8 cellular contexts compared by ENCODE assay signal in the genomic region with DNA sequence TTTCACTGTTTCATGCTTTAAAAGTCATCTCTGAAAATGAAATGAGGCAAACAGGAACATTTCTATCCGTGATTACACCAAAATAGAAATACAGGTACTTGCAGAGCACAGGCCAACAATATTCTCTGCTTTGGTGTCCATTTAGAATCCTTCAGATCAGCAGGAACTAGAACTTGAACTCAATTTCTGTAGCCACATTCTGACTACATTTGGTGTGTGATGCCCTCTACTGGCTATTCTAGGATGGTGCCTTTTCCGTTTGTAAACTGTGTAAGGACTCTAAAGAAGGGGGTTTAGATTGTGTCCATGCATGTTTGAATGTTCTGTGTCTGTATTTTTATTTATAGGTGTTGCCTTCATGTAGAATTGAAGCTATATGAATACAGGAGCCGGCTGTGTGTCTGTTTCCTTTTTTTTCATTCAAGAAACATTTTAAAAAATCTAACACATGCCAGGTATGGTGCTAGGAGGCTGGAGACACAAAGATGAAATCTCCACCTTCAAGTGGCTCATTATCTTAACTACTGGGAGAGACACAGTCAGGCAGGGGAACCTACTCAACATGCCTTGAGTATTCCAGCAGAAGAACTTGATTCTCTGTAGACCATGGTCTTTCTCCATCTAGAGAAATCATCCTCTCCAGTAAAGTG. TPM values are rescaled to one million over a fixed set of nuclear protein-coding genes. Genes with fewer than 3 reads are reported as not detected.
DNase-seq lines count a peak whose midpoint lies in the region; ATAC-seq and TF ChIP-seq lines count a peak whose summit lies in the region.

No MANE protein-coding gene starts in this region.

- H3K27me3 ChIP-seq in Caco-2 (replicated peaks; ENCODE audit: control insufficient read depth, insufficient read depth, low read length) (no peaks in the 10 kb centered on the region), HL-60 (ENCODE audit: insufficient read depth, poor library complexity, severe bottlenecking) (no peaks in the 10 kb centered on the region), esophagus squamous epithelium (no peaks in the 10 kb centered on the region)

- TF ChIP-seq POLR2A in esophagus squamous epithelium (IDR thresholded peaks at IDR 0.05) = no peak

- no peaks in the 10 kb centered on the region for H3K9me3 Mint-ChIP-seq in Caco-2 (ENCODE audit: unreplicated experiment)
- H3K9me3 Mint-ChIP-seq in activated CD4-positive, alpha-beta memory T cell treated with anti-CD3 and anti-CD28 coated beads, Interleukin-2, amount 10 ng/mL, durations not matched to agents 7 days and 5 days = no peaks in the 10 kb centered on the region
- H3K9me3 Mint-ChIP-seq in natural killer cell = no peaks in the 10 kb centered on the region

- peaks cover 30% of the 10 kb centered on the region for H3K4me1 Mint-ChIP-seq in Caco-2 (ENCODE audit: low read depth, unreplicated experiment)
- peaks cover 2% of the 10 kb centered on the region for H3K4me1 Mint-ChIP-seq in activated CD4-positive, alpha-beta memory T cell treated with anti-CD3 and anti-CD28 coated beads, Interleukin-2, amount 10 ng/mL, durations not matched to agents 7 days and 5 days
- H3K4me1 Mint-ChIP-seq in natural killer cell = no peaks in the 10 kb centered on the region

- H3K36me3 Mint-ChIP-seq in Caco-2 (ENCODE audit: insufficient read depth, unreplicated experiment) (peaks cover 5% of the 10 kb centered on the region), natural killer cell (no peaks in the 10 kb centered on the region)
- no peaks in the 10 kb centered on the region for H3K36me3 Mint-ChIP-seq in activated CD4-positive, alpha-beta memory T cell treated with anti-CD3 and anti-CD28 coated beads, Interleukin-2, amount 10 ng/mL, durations not matched to agents 7 days and 5 days (ENCODE audit: low read depth)

- TF ChIP-seq CTCF in Caco-2 (IDR thresholded peaks at IDR 0.05; ENCODE audit: insufficient read depth in 1 of 2, low read depth in 1 of 2, low read length in 1 of 2, severe bottlenecking in 1 of 2, unreplicated experiment in 1 of 2) = peak; percentile 63 to 71
- peak; percentile 82 for TF ChIP-seq CTCF in HL-60 (IDR thresholded peaks at IDR 0.05; ENCODE audit: insufficient read depth, low read length)
- TF ChIP-seq CTCF in esophagus squamous epithelium (IDR thresholded peaks at IDR 0.05) = peak; percentile 76 to 90 (median 84)
- peak; percentile 93 for TF ChIP-seq CTCF in natural killer cell (IDR thresholded peaks at IDR 0.05)

- no peaks in the 10 kb centered on the region for H3K9me3 ChIP-seq in Caco-2
- H3K9me3 ChIP-seq in esophagus squamous epithelium = no peaks in the 10 kb centered on the region

- H3K27ac Mint-ChIP-seq in Caco-2 (ENCODE audit: unreplicated experiment) (no peak overlapping the region), natural killer cell (no peak overlapping the region)
- no peak overlapping the region for H3K27ac Mint-ChIP-seq in activated CD4-positive, alpha-beta memory T cell treated with anti-CD3 and anti-CD28 coated beads, Interleukin-2, amount 10 ng/mL, durations not matched to agents 7 days and 5 days

- WGBS in esophagus squamous epithelium, 2 donors = 0% methylated on average over 3 of the region's 3 CpGs

- BruUV-seq in Caco-2 (replicated peaks; lab: Mats Ljungman, UMichigan) = no TSS peak

- H3K36me3 ChIP-seq in Caco-2 (ENCODE audit: control insufficient read depth, insufficient read depth, low read length) (no peaks in the 10 kb centered on the region), esophagus squamous epithelium (no peaks in the 10 kb centered on the region)

- intact Hi-C loops in Caco-2 (cut with micrococcal nuclease; ENCODE audit: unreplicated experiment) = loop anchor here (1.0 to 2.0 kb wide), 6 partner anchors 32 to 207 kb away; no protein-coding TSS in a partner anchor
- intact Hi-C loops in esophagus squamous epithelium (cut with DNase I) = loop anchor here (5.0 kb wide), 1 partner anchor 180 kb away; no protein-coding TSS in a partner anchor
- intact Hi-C loops in natural killer cell (cut with micrococcal nuclease) = loop anchor here (1.0 to 10.0 kb wide), 4 partner anchors 144 to 504 kb away; partner anchors contain the start of gene LRRC8C

- H3K27me3 Mint-ChIP-seq in Caco-2 (ENCODE audit: insufficient read depth, unreplicated experiment) (no peaks in the 10 kb centered on the region), natural killer cell (ENCODE audit: low read depth in 2 of 2) (peaks cover 0 to 3% of the 10 kb centered on the region in 2 donors)
- H3K27me3 Mint-ChIP-seq in activated CD4-positive, alpha-beta memory T cell treated with anti-CD3 and anti-CD28 coated beads, Interleukin-2, amount 10 ng/mL, durations not matched to agents 7 days and 5 days = peaks cover 15% of the 10 kb centered on the region

- peaks cover 35% of the 10 kb centered on the region for H3K4me1 ChIP-seq in Caco-2
- peaks cover 0 to 27% (median 0%) of the 10 kb centered on the region in 3 donors for H3K4me1 ChIP-seq in esophagus squamous epithelium

- H3K4me3 ChIP-seq in Caco-2 (ENCODE audit: low read depth, low read length) = no peak overlapping the region
- H3K4me3 ChIP-seq in HL-60 (replicated peaks; ENCODE audit: insufficient read depth, low read length) = no peak overlapping the region
- no peak overlapping the region for H3K4me3 ChIP-seq in esophagus squamous epithelium

- ATAC-seq in GM19452 (IDR thresholded peaks at IDR 0.05; ENCODE audit: unreplicated experiment) (peak; percentile 76), natural killer cell (peak; percentile 87 to 97 (median 95))

- H3K27ac ChIP-seq in HL-60 (replicated peaks) (no peak overlapping the region), esophagus squamous epithelium (no peak overlapping the region)

- H3K4me3 Mint-ChIP-seq in Caco-2 (ENCODE audit: unreplicated experiment) (no peak overlapping the region), natural killer cell (no peak overlapping the region)
- no peak overlapping the region for H3K4me3 Mint-ChIP-seq in activated CD4-positive, alpha-beta memory T cell treated with anti-CD3 and anti-CD28 coated beads, Interleukin-2, amount 10 ng/mL, durations not matched to agents 7 days and 5 days

- CTCF ChIA-PET in Caco-2 (lab: Charles Lee) = no interaction called here
- CTCF ChIA-PET in activated CD4-positive, alpha-beta memory T cell treated with anti-CD3 and anti-CD28 coated beads, Interleukin-2, amount 10 ng/mL, durations not matched to agents 7 days and 5 days (lab: Charles Lee) = interaction anchor here (0.7 to 4.4 kb wide), 9 partner anchors 9 to 470 kb away, joined by 3 to 22 read pairs (median 3); no protein-coding TSS in a partner anchor

- DNase-seq in Caco-2 = peak in 1 of 2 experiments; percentile 50
- peak in 1 of 2 experiments; percentile 62 for DNase-seq in HL-60 (ENCODE audit: low read depth in 1 of 2, low spot score in 1 of 2)
- DNase-seq in NCI-H748 treated with DMSO at 0.1 percent for 48 hours (lab: John Stamatoyannopoulos, UW) = peak; percentile 61
- peak; percentile 53 for DNase-seq in activated CD4-positive, alpha-beta memory T cell treated with anti-CD3 and anti-CD28 coated beads, Interleukin-2, amount 10 ng/mL, durations not matched to agents 7 days and 5 days
- DNase-seq in esophagus squamous epithelium (lab: John Stamatoyannopoulos, UW) = no peak
- no peak for DNase-seq in natural killer cell
- DNase-seq in UCSD-AML1 (lab: John Stamatoyannopoulos, UW; ENCODE audit: unreplicated experiment) = no peak

- POLR2A ChIA-PET in Caco-2 (lab: Charles Lee) = no interaction called here
- POLR2A ChIA-PET in activated CD4-positive, alpha-beta memory T cell treated with anti-CD3 and anti-CD28 coated beads, Interleukin-2, amount 10 ng/mL, durations not matched to agents 7 days and 5 days (lab: Charles Lee) = no interaction called here

RNA-seq across cellular contexts. Expression of gene ZNF326, which starts 7.6 kb away (rescaled TPM):
- total RNA-seq in Caco-2 (2022) (31.7 and 32.3 TPM in 2 replicates), esophagus squamous epithelium (10 to 100 TPM in 3 of 4 donors, 1 to 10 TPM in 1; 7.9 to 25.3 (median 18.8) TPM), natural killer cell (10 to 100 TPM; 44.4 to 49.2 (median 45.7) TPM)
- 10 to 100 TPM; 14.9 to 15.5 TPM for total RNA-seq in activated CD4-positive, alpha-beta memory T cell treated with anti-CD3 and anti-CD28 coated beads, Interleukin-2, amount 10 ng/mL, durations not matched to agents 7 days and 5 days

Comparison
In these comparisons a context has a peak if more than half of its experiments do, and no peak if none do; other contexts are left out.
1. DNase-seq: peak in NCI-H748 treated with DMSO at 0.1 percent for 48 hours (single experiment) and activated CD4-positive, alpha-beta memory T cell treated with anti-CD3 and anti-CD28 coated beads, Interleukin-2, amount 10 ng/mL, durations not matched to agents 7 days and 5 days (single experiment); none in esophagus squamous epithelium (single experiment), natural killer cell (single experiment) and UCSD-AML1 (single experiment).
2. Peak in every context shown above with its lines, with median percentiles within 50 percentile points of each other: CTCF ChIP-seq.